ENCODE assay signal across 8 cellular contexts in the genomic region with DNA sequence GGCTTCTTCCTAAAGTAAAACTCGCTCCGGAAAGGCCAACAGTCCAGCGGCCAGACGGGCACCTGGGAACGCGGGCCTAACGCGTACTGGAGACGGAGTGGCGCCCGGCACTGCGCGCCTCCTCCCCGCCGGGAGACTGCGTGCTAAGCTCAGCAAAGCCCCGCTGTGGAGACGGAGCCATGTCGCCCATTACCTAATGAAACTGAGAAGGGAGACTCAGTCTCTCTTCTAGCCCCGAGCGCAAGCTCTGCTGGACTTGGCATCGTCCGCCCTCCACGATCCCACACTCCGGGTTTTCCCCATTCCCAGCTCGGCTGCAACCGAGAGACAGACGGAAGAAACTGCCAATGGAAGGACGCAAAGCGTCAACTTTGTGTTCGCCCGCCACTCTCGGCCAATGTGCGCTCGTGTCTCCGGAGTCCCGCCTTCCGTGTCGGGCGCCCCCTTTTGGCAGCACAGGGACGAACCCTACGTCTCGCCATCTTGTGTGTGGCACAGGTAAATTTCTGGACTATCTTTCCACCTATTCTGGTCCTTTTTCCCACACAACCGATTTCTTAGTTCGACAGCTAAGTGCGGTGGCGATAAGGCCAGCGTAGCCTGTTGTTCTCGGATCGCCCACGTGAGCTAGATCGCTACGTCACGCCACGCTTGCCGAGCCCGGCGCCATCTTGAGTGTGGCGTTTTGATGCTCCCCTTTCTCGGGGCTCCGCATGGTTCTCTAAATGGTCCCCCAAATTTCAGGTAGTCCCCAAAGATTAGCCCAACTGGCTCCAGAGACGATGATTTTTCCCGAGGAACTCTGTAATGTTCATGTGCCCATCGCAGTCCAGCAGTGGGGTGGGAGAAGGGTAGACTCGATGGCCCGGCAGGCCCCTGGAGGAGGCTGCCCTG. TPM values are rescaled to one million over a fixed set of nuclear protein-coding genes. Genes with fewer than 3 reads are reported as not detected.
DNase-seq lines count a peak whose midpoint lies in the region; ATAC-seq and TF ChIP-seq lines count a peak whose summit lies in the region.

No MANE protein-coding gene starts in this region.

- peaks cover 17% of the 10 kb centered on the region for H3K4me1 ChIP-seq in osteoblast (ENCODE audit: insufficient read depth, low read length)
- H3K4me1 ChIP-seq in thymus (ENCODE audit: control insufficient read depth, insufficient read depth, low read length), result peaks cover 8% of the 10 kb centered on the region

- no peak overlapping the region for H3K9ac ChIP-seq in SK-N-MC (ENCODE audit: insufficient read length)

- peaks cover 41% of the 10 kb centered on the region for H3K79me2 ChIP-seq in osteoblast (ENCODE audit: insufficient read depth, low read length)

- peaks cover 21% of the 10 kb centered on the region for H4K20me1 ChIP-seq in osteoblast (ENCODE audit: insufficient read depth, low read length)

- H3K4me2 ChIP-seq in osteoblast (ENCODE audit: insufficient read depth, low read length), result peak overlapping the region; percentile 83

- H3K27ac ChIP-seq in SK-N-MC (peak overlapping the region; percentile 79), osteoblast (ENCODE audit: low read depth, low read length) (peak overlapping the region; percentile 99), thymus (ENCODE audit: low read depth) (peak overlapping the region; percentile 100)

- H2AFZ ChIP-seq in osteoblast (ENCODE audit: low read length), result peak overlapping the region; percentile 99

- H3K4me3 ChIP-seq in SK-N-MC (no peak overlapping the region), osteoblast (ENCODE audit: insufficient read depth, low read length) (peak overlapping the region; percentile 90), thymus (ENCODE audit: low read length) (peak overlapping the region; percentile 99)

- H3K27ac Mint-ChIP-seq in HFFc6, result peak overlapping the region; percentile 99
- H3K27ac Mint-ChIP-seq in activated naive CD4-positive, alpha-beta T cell treated with anti-CD3 and anti-CD28 coated beads, Interleukin-2, amount 50 U/mL, for 72 hours, result peak overlapping the region; percentile 97 to 100

- DNase-seq in GM10248 (ENCODE audit: extremely low spot score), result peak; percentile 94
- peak; percentile 98 for DNase-seq in HFFc6
- DNase-seq in NAMALWA (ENCODE audit: low spot score), result peak; percentile 98
- no peak for DNase-seq in SK-N-MC (ENCODE audit: low read depth, low spot score)
- peak; percentile 98 for DNase-seq in activated naive CD4-positive, alpha-beta T cell treated with anti-CD3 and anti-CD28 coated beads, Interleukin-2, amount 50 U/mL, for 72 hours (ENCODE audit: low spot score in 2 of 2)
- peak; percentile 99 for DNase-seq in glomerular visceral epithelial cell (ENCODE audit: extremely low spot score)
- peak; percentile 100 for DNase-seq in osteoblast (ENCODE audit: insufficient read length, low spot score, missing footprints)

- peaks cover 17% of the 10 kb centered on the region for H3K36me3 Mint-ChIP-seq in HFFc6 (ENCODE audit: low read depth)
- H3K36me3 Mint-ChIP-seq in activated naive CD4-positive, alpha-beta T cell treated with anti-CD3 and anti-CD28 coated beads, Interleukin-2, amount 50 U/mL, for 72 hours, result peaks cover 30 to 36% of the 10 kb centered on the region in 2 donors

- H3K36me3 ChIP-seq in SK-N-MC (ENCODE audit: insufficient read depth, low read length) (peaks cover 28% of the 10 kb centered on the region), osteoblast (ENCODE audit: insufficient read depth, low read length) (peaks cover 7% of the 10 kb centered on the region), thymus (ENCODE audit: control insufficient read depth, insufficient read depth) (peaks cover 7% of the 10 kb centered on the region)

- H3K9me3 ChIP-seq in SK-N-MC (ENCODE audit: low read depth, low read length), result 0 out of 2 replicates have a peak, but pooled peaks cover 3% of the 10 kb centered on the region
- H3K9me3 ChIP-seq in osteoblast (ENCODE audit: low read depth, low read length), result no peaks in the 10 kb centered on the region
- no peaks in the 10 kb centered on the region for H3K9me3 ChIP-seq in thymus (ENCODE audit: control insufficient read depth)

- H3K4me1 Mint-ChIP-seq in HFFc6 (ENCODE audit: low read depth), result peaks cover 11% of the 10 kb centered on the region

- POLR2A ChIA-PET in GM10248 (lab: Yijun Ruan, JAX), result interaction anchor here (0.6 to 2.6 kb wide), 5 partner anchors 10 to 94 kb away, joined by 3 to 33 read pairs (median 5); no protein-coding TSS in a partner anchor

- peak overlapping the region; percentile 90 for H3K4me3 Mint-ChIP-seq in HFFc6

- no peaks in the 10 kb centered on the region for H3K9me3 Mint-ChIP-seq in HFFc6
- H3K9me3 Mint-ChIP-seq in activated naive CD4-positive, alpha-beta T cell treated with anti-CD3 and anti-CD28 coated beads, Interleukin-2, amount 50 U/mL, for 72 hours, result no peaks in the 10 kb centered on the region

- peak; percentile 51 to 53 for ATAC-seq in activated naive CD4-positive, alpha-beta T cell treated with anti-CD3 and anti-CD28 coated beads, Interleukin-2, amount 50 U/mL, for 72 hours

- TF ChIP-seq CTCF in GM10248 (IDR thresholded peaks at IDR 0.05; ENCODE audit: control extremely low read depth, extremely low read depth, low read depth, missing control alignments) (peak; percentile 90), HFFc6 (IDR thresholded peaks at IDR 0.05) (peak; percentile 94), osteoblast (IDR thresholded peaks at IDR 0.05; ENCODE audit: extremely low read depth, low read depth, low read length) (peak; percentile 99)

- peaks cover 3% of the 10 kb centered on the region; the same call in 1 of the 2 replicates for H3K27me3 Mint-ChIP-seq in HFFc6 (ENCODE audit: insufficient read depth)

- no peaks in the 10 kb centered on the region for H3K27me3 ChIP-seq in osteoblast (ENCODE audit: insufficient read depth, low read length)
- H3K27me3 ChIP-seq in thymus (ENCODE audit: control insufficient read depth, insufficient read depth), result no peaks in the 10 kb centered on the region

- CTCF ChIA-PET in GM10248 (lab: Yijun Ruan, JAX), result interaction anchor here (0.7 to 11.6 kb wide), 23 partner anchors 8 to 226 kb away, joined by 3 to 434 read pairs (median 4); a partner anchor contains a TSS

- WGBS in thymus, result under 1% methylated on average over 66 of the region's 66 CpGs

RNA-seq across cellular contexts. Expression of a gene that starts 1.3 kb away (rescaled TPM):
- 100 to 1,000 TPM; 467 to 853 (median 787) TPM for total RNA-seq in HFFc6 (2021; fragmentation: NEBNext Ultra II Directional; extraction: Animal tissue kit (Norgen Biotek cat#: 25700))
- 1,000 to 10,000 TPM; 1,703 to 2,175 TPM for total RNA-seq in activated naive CD4-positive, alpha-beta T cell treated with anti-CD3 and anti-CD28 coated beads, Interleukin-2, amount 50 U/mL, for 72 hours
- total RNA-seq in osteoblast, result 459 and 545 TPM in 2 replicates
- 2,183 TPM for polyA plus RNA-seq in thymus
